ENCODE assay signal across 1 cellular context in the genomic region with DNA sequence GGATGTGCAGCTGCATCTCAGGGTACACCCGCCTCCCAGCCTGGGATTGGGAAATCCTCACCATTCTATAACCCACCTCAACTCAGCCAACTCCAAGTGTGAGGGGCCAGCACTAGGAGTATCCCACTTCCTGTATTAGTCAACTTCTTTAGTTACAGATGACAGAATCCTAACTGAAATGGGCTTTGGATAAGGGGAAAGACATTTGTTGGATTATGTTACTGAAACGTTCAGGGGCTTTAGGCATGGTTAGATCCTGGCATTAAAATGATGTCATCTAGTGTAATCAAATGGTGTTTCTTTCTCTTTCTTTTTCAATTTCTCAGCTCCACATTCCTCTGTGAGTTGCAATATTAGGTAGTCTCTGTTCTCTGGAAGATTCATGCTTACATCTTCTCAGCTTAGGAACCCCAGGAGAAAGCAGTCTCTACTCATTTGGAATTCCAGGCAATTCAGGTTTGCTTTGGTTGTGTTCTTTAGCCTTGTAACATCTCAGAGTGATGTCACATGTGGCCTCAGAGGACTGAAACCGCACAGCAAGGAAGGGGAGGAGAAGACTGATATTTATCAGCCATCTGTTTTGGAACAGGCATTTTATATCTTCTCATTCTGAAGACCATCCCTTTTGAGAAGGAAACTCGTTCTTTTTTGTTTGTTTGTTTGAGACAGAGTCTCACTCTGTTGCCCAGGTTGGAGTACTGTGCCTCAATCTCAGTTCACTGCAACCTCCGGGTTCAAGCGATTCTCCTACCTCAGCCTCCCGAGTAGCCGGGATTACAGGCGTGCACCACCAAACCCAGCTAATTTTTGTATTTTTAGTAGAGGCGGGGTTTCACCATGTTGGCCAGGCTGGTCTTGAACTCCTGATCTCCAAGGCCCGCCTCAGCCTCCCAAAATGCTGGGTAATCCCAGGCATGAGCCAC.
A peak's percentile ranks its signal among the peaks of the same experiment; 100 is the strongest.
TF ChIP-seq lines count a peak whose summit lies in the region.

No MANE protein-coding gene starts in this region.

TF ChIP-seq in HepG2, 621 proteins besides CTCF, POLR2A, EP300 and RAD21:
- TF ChIP-seq ATF7 (IDR thresholded peaks at IDR 0.05), result peak; percentile 77
- TF ChIP-seq ATF7 (CRISPR knock-in tag; IDR thresholded peaks at IDR 0.05), result no peak
- no peak for TF ChIP-seq DNMT3B (CRISPR knock-in tag; conservative IDR thresholded peaks at IDR 0.05)
